In the genomic region with DNA sequence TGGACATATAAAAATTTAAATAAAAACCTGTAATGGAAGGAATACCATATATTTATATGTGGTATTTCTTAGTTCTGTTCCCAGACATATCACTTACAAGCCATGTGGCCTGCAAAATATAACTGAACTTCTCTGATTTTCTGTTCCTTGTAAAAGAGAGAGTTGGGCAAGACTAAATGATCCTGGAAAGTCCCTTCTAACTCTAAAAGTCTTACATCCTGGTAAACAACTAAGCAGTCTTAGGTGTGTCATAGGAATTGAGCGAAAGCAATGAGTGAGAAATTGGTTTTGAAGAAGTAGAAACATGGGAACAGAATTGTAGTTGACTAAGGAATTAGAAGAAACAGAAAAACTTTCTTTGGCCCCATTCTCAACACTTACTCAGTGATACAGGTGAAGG, we compare ENCODE assay signal across 10 cellular contexts. TPM values are rescaled to one million over a fixed set of nuclear protein-coding genes. Genes with fewer than 3 reads are reported as not detected.
DNase-seq lines count a peak whose midpoint lies in the region; ATAC-seq and TF ChIP-seq lines count a peak whose summit lies in the region.
"Had no signal": no experiment of that assay in that cellular context is flagged by ENCODE, and none has a peak within 500 bp of the region (broad histone marks: within the 10 kb centered on the region; RNA-seq: fewer than 3 reads in every experiment).

No MANE protein-coding gene starts in this region.

- peaks cover 9% of the 10 kb centered on the region for H3K4me1 ChIP-seq in effector memory CD4-positive, alpha-beta T cell (ENCODE audit: control insufficient read depth, insufficient read depth, low read length, poor library complexity, severe bottlenecking)

- no peak for TF ChIP-seq CTCF in activated CD8-positive, alpha-beta T cell treated with anti-CD3 and anti-CD28 coated beads for 36 hours (IDR thresholded peaks at IDR 0.05)

- H3K36me3 ChIP-seq in effector memory CD4-positive, alpha-beta T cell (ENCODE audit: control insufficient read depth, insufficient read depth, low read length): peaks cover 3% of the 10 kb centered on the region

- no peaks in the 10 kb centered on the region for H3K27me3 Mint-ChIP-seq in activated CD8-positive, alpha-beta T cell treated with anti-CD3 and anti-CD28 coated beads for 36 hours
- no peaks in the 10 kb centered on the region for H3K27me3 Mint-ChIP-seq in activated CD8-positive, alpha-beta T cell treated with anti-CD3 and anti-CD28 coated beads, Interleukin-2, amount 10 ng/mL, durations not matched to agents 7 days and 5 days (ENCODE audit: low read depth)

- no peak for DNase-seq in activated CD8-positive, alpha-beta T cell treated with anti-CD3 and anti-CD28 coated beads for 36 hours
- DNase-seq in activated CD8-positive, alpha-beta T cell treated with anti-CD3 and anti-CD28 coated beads, Interleukin-2, amount 10 ng/mL, durations not matched to agents 7 days and 5 days: no peak
- DNase-seq in effector memory CD4-positive, alpha-beta T cell: no peak
- DNase-seq in renal cortical epithelial cell (ENCODE audit: low read depth) (peak; percentile 90), NAMALWA (ENCODE audit: low spot score) (no peak), NCI-H2029 treated with DMSO at 0.1 percent for 48 hours (lab: John Stamatoyannopoulos, UW) (no peak), MV-4-11 (lab: John Stamatoyannopoulos, UW) (no peak)
- DNase-seq: midbrain had no signal

- H3K4me1 Mint-ChIP-seq in activated CD8-positive, alpha-beta T cell treated with anti-CD3 and anti-CD28 coated beads for 36 hours (ENCODE audit: low read depth): peaks cover 64% of the 10 kb centered on the region
- peaks cover 23% of the 10 kb centered on the region for H3K4me1 Mint-ChIP-seq in activated CD8-positive, alpha-beta T cell treated with anti-CD3 and anti-CD28 coated beads, Interleukin-2, amount 10 ng/mL, durations not matched to agents 7 days and 5 days (ENCODE audit: low read depth)

- intact Hi-C loops in activated CD8-positive, alpha-beta T cell treated with anti-CD3 and anti-CD28 coated beads for 36 hours (cut with micrococcal nuclease): no loop called here

- CTCF ChIA-PET in activated CD8-positive, alpha-beta T cell treated with anti-CD3 and anti-CD28 coated beads for 36 hours (lab: Charles Lee): interaction anchor here (0.9 kb wide), 1 partner anchor 81 kb away, joined by 3 read pairs; no protein-coding TSS in a partner anchor
- CTCF ChIA-PET in activated CD8-positive, alpha-beta T cell treated with anti-CD3 and anti-CD28 coated beads, Interleukin-2, amount 10 ng/mL, durations not matched to agents 7 days and 5 days (lab: Charles Lee): no interaction called here

- peak; percentile 63 for ATAC-seq in activated CD8-positive, alpha-beta T cell treated with anti-CD3 and anti-CD28 coated beads for 36 hours
- no peak for ATAC-seq in activated CD8-positive, alpha-beta T cell treated with anti-CD3 and anti-CD28 coated beads, Interleukin-2, amount 10 ng/mL, durations not matched to agents 7 days and 5 days
- peak; percentile 60 for ATAC-seq in HG02885 (IDR thresholded peaks at IDR 0.05; ENCODE audit: poor library complexity, unreplicated experiment)

- H3K4me3 ChIP-seq in effector memory CD4-positive, alpha-beta T cell (ENCODE audit: insufficient read depth, low read depth, low read length, poor library complexity, severe bottlenecking): no peak overlapping the region

- peak overlapping the region; percentile 31 for H3K27ac Mint-ChIP-seq in activated CD8-positive, alpha-beta T cell treated with anti-CD3 and anti-CD28 coated beads for 36 hours
- H3K27ac Mint-ChIP-seq in activated CD8-positive, alpha-beta T cell treated with anti-CD3 and anti-CD28 coated beads, Interleukin-2, amount 10 ng/mL, durations not matched to agents 7 days and 5 days: no peak overlapping the region

- peak overlapping the region; percentile 7 for H3K27ac ChIP-seq in effector memory CD4-positive, alpha-beta T cell (ENCODE audit: insufficient read depth, low read length, poor library complexity, severe bottlenecking)
- H3K27ac ChIP-seq: VCaP had no signal

- peaks cover 56% of the 10 kb centered on the region for H3K36me3 Mint-ChIP-seq in activated CD8-positive, alpha-beta T cell treated with anti-CD3 and anti-CD28 coated beads for 36 hours (ENCODE audit: low read depth)
- peaks cover 63% of the 10 kb centered on the region for H3K36me3 Mint-ChIP-seq in activated CD8-positive, alpha-beta T cell treated with anti-CD3 and anti-CD28 coated beads, Interleukin-2, amount 10 ng/mL, durations not matched to agents 7 days and 5 days (ENCODE audit: low read depth)

- no peaks in the 10 kb centered on the region for H3K27me3 ChIP-seq in effector memory CD4-positive, alpha-beta T cell (replicated peaks; ENCODE audit: control insufficient read depth, insufficient read depth, low read length, poor library complexity, severe bottlenecking)

- peaks cover 8% of the 10 kb centered on the region for H3K9me3 Mint-ChIP-seq in activated CD8-positive, alpha-beta T cell treated with anti-CD3 and anti-CD28 coated beads for 36 hours
- peaks cover 9% of the 10 kb centered on the region for H3K9me3 Mint-ChIP-seq in activated CD8-positive, alpha-beta T cell treated with anti-CD3 and anti-CD28 coated beads, Interleukin-2, amount 10 ng/mL, durations not matched to agents 7 days and 5 days (ENCODE audit: insufficient read depth)

- POLR2A ChIA-PET in activated CD8-positive, alpha-beta T cell treated with anti-CD3 and anti-CD28 coated beads for 36 hours (lab: Charles Lee): no interaction called here
- POLR2A ChIA-PET in activated CD8-positive, alpha-beta T cell treated with anti-CD3 and anti-CD28 coated beads, Interleukin-2, amount 10 ng/mL, durations not matched to agents 7 days and 5 days (lab: Charles Lee): no interaction called here

- H3K9me3 ChIP-seq in effector memory CD4-positive, alpha-beta T cell (ENCODE audit: control insufficient read depth, low read length): no peaks in the 10 kb centered on the region

- no peak overlapping the region for H3K4me3 Mint-ChIP-seq in activated CD8-positive, alpha-beta T cell treated with anti-CD3 and anti-CD28 coated beads for 36 hours
- H3K4me3 Mint-ChIP-seq in activated CD8-positive, alpha-beta T cell treated with anti-CD3 and anti-CD28 coated beads, Interleukin-2, amount 10 ng/mL, durations not matched to agents 7 days and 5 days: no peak overlapping the region

RNA-seq across cellular contexts. Expression of a gene that starts 25.3 kb away (rescaled TPM):
- 1 to 10 TPM; 1.0 to 1.2 TPM for total RNA-seq in activated CD8-positive, alpha-beta T cell treated with anti-CD3 and anti-CD28 coated beads for 36 hours
- 1 to 10 TPM; 1.6 to 2.1 TPM for total RNA-seq in activated CD8-positive, alpha-beta T cell treated with anti-CD3 and anti-CD28 coated beads, Interleukin-2, amount 10 ng/mL, durations not matched to agents 7 days and 5 days
- 0.35 and 0.40 TPM in 2 replicates for total RNA-seq in renal cortical epithelial cell
